Comparison of ENCODE assay signal across 8 cellular contexts in genomic region chr10:7337431-7338171, GRCh38.
DNase-seq lines count a peak whose midpoint lies in the region; ATAC-seq lines count a peak whose summit lies in the region.

No MANE protein-coding gene starts in this region.

- ATAC-seq in HG02938 (IDR thresholded peaks at IDR 0.05; ENCODE audit: unreplicated experiment) (peak; percentile 74), esophagus mucosa (no peak)

- in situ Hi-C loops in SK-MEL-5 (cut with HindIII; ENCODE audit: low pct_unique_long_range_greater_than_20kb, low sequenced_read_pairs) = no loop called here

- peak; percentile 18 for DNase-seq in stimulated activated CD4-positive, alpha-beta T cell treated with anti-CD3 and anti-CD28 coated beads, Interleukin-4, amount 100 ng/mL, for 24 hours
- DNase-seq in stimulated activated CD4-positive, alpha-beta T cell treated with anti-CD3 and anti-CD28 coated beads, Interleukin-4, amount 100 ng/mL, for 4 hours = no peak
- DNase-seq in SK-MEL-5 (ENCODE audit: low read depth, low spot score) (peak; percentile 34), HuH-7 (ENCODE audit: low spot score) (no peak), NCI-H82 treated with DMSO at 0.1 percent for 48 hours (lab: John Stamatoyannopoulos, UW; ENCODE audit: unreplicated experiment) (no peak)
- no peak for DNase-seq in central memory CD4-positive, alpha-beta T cell

Comparison
In these comparisons a context has a peak if more than half of its experiments do, and no peak if none do; other contexts are left out.
1. DNase-seq: peak in stimulated activated CD4-positive, alpha-beta T cell treated with anti-CD3 and anti-CD28 coated beads, Interleukin-4, amount 100 ng/mL, for 24 hours (single experiment) and SK-MEL-5 (single experiment); none in stimulated activated CD4-positive, alpha-beta T cell treated with anti-CD3 and anti-CD28 coated beads, Interleukin-4, amount 100 ng/mL, for 4 hours (0 of 2), HuH-7 (single experiment), NCI-H82 treated with DMSO at 0.1 percent for 48 hours (single experiment) and central memory CD4-positive, alpha-beta T cell (single experiment).